1 cellular context compared by ENCODE assay signal in genomic region chr7:33916357-33917081, GRCh38.
TF ChIP-seq lines count a peak whose summit lies in the region.

No MANE protein-coding gene starts in this region.

TF ChIP-seq in WTC11, 78 proteins besides CTCF, POLR2A, EP300 and RAD21 (continued from another document):
- TF ChIP-seq, protein P1, sequence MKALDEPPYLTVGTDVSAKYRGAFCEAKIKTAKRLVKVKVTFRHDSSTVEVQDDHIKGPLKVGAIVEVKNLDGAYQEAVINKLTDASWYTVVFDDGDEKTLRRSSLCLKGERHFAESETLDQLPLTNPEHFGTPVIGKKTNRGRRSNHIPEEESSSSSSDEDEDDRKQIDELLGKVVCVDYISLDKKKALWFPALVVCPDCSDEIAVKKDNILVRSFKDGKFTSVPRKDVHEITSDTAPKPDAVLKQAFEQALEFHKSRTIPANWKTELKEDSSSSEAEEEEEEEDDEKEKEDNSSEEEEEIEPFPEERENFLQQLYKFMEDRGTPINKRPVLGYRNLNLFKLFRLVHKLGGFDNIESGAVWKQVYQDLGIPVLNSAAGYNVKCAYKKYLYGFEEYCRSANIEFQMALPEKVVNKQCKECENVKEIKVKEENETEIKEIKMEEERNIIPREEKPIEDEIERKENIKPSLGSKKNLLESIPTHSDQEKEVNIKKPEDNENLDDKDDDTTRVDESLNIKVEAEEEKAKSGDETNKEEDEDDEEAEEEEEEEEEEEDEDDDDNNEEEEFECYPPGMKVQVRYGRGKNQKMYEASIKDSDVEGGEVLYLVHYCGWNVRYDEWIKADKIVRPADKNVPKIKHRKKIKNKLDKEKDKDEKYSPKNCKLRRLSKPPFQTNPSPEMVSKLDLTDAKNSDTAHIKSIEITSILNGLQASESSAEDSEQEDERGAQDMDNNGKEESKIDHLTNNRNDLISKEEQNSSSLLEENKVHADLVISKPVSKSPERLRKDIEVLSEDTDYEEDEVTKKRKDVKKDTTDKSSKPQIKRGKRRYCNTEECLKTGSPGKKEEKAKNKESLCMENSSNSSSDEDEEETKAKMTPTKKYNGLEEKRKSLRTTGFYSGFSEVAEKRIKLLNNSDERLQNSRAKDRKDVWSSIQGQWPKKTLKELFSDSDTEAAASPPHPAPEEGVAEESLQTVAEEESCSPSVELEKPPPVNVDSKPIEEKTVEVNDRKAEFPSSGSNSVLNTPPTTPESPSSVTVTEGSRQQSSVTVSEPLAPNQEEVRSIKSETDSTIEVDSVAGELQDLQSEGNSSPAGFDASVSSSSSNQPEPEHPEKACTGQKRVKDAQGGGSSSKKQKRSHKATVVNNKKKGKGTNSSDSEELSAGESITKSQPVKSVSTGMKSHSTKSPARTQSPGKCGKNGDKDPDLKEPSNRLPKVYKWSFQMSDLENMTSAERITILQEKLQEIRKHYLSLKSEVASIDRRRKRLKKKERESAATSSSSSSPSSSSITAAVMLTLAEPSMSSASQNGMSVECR (CRISPR knock-in tag; IDR thresholded peaks at IDR 0.05; ENCODE audit: borderline replicate concordance) = no peak
- TF ChIP-seq ZNF219 (CRISPR knock-in tag; IDR thresholded peaks at IDR 0.05; ENCODE audit: borderline replicate concordance) = no peak
- TF ChIP-seq PRRX2 (CRISPR knock-in tag; IDR thresholded peaks at IDR 0.05) = no peak
- no peak for TF ChIP-seq KAT7 (CRISPR knock-in tag; IDR thresholded peaks at IDR 0.05; ENCODE audit: borderline replicate concordance)
- no peak for TF ChIP-seq FOXJ3 (CRISPR knock-in tag; IDR thresholded peaks at IDR 0.05; ENCODE audit: borderline replicate concordance)
- no peak for TF ChIP-seq IRF1 (CRISPR knock-in tag; IDR thresholded peaks at IDR 0.05)
- no peak for TF ChIP-seq ZNF232 (CRISPR knock-in tag; IDR thresholded peaks at IDR 0.05)
- no peak for TF ChIP-seq ZNF317 (CRISPR knock-in tag; IDR thresholded peaks at IDR 0.05; ENCODE audit: borderline replicate concordance, low read depth)
- no peak for TF ChIP-seq SOX15 (CRISPR knock-in tag; IDR thresholded peaks at IDR 0.05)
- no peak for TF ChIP-seq ATF1 (CRISPR knock-in tag; IDR thresholded peaks at IDR 0.05)
- TF ChIP-seq GABPB1 (CRISPR knock-in tag; IDR thresholded peaks at IDR 0.05) = no peak
- no peak for TF ChIP-seq USF1 (CRISPR knock-in tag; IDR thresholded peaks at IDR 0.05)
- no peak for TF ChIP-seq OVOL2 (CRISPR knock-in tag; IDR thresholded peaks at IDR 0.05; ENCODE audit: borderline replicate concordance)
- TF ChIP-seq, protein P2, sequence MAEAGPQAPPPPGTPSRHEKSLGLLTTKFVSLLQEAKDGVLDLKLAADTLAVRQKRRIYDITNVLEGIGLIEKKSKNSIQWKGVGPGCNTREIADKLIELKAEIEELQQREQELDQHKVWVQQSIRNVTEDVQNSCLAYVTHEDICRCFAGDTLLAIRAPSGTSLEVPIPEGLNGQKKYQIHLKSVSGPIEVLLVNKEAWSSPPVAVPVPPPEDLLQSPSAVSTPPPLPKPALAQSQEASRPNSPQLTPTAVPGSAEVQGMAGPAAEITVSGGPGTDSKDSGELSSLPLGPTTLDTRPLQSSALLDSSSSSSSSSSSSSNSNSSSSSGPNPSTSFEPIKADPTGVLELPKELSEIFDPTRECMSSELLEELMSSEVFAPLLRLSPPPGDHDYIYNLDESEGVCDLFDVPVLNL (CRISPR knock-in tag; IDR thresholded peaks at IDR 0.05; ENCODE audit: borderline replicate concordance, low read depth) = no peak
